In genomic region chr11:73265853-73266643, GRCh38 we compare ENCODE assay signal across 2 cellular contexts.
TF ChIP-seq lines count a peak whose summit lies in the region.

No MANE protein-coding gene starts in this region.

TF ChIP-seq in GM12891, 5 proteins besides CTCF, POLR2A, EP300 and RAD21:
- no peak for TF ChIP-seq POLR2AphosphoS5 (IDR thresholded peaks at IDR 0.05; ENCODE audit: low read depth, low read length)
- no peak for TF ChIP-seq PAX5 (IDR thresholded peaks at IDR 0.05; ENCODE audit: insufficient read depth, low read length, severe bottlenecking)
- TF ChIP-seq TAF1 (IDR thresholded peaks at IDR 0.05; ENCODE audit: low read depth, low read length): no peak
- TF ChIP-seq POU2F2 (IDR thresholded peaks at IDR 0.05; ENCODE audit: low read depth, low read length): no peak
- TF ChIP-seq SPI1 (IDR thresholded peaks at IDR 0.05; ENCODE audit: low read depth, low read length): no peak

TF ChIP-seq in HepG2, 621 proteins besides CTCF, POLR2A, EP300 and RAD21:
- no peak for TF ChIP-seq ZNF354B (CRISPR knock-in tag; IDR thresholded peaks at IDR 0.05)
- no peak for TF ChIP-seq PBX2 (CRISPR knock-in tag; IDR thresholded peaks at IDR 0.05)
- no peak for TF ChIP-seq ZNF468 (CRISPR knock-in tag; IDR thresholded peaks at IDR 0.05)
- TF ChIP-seq ZNF350 (CRISPR knock-in tag; IDR thresholded peaks at IDR 0.05; ENCODE audit: borderline replicate concordance, low read depth): no peak
- TF ChIP-seq ZHX1 (CRISPR knock-in tag; IDR thresholded peaks at IDR 0.05; ENCODE audit: low read depth): no peak
- no peak for TF ChIP-seq ZNF501 (CRISPR knock-in tag; IDR thresholded peaks at IDR 0.05)
- no peak for TF ChIP-seq ZNF317 (CRISPR knock-in tag; IDR thresholded peaks at IDR 0.05)
- no peak for TF ChIP-seq RBM22 (optimal IDR thresholded peaks at IDR 0.05; ENCODE audit: low read length)
